Comparison of ENCODE assay signal across 8 cellular contexts in the genomic region with DNA sequence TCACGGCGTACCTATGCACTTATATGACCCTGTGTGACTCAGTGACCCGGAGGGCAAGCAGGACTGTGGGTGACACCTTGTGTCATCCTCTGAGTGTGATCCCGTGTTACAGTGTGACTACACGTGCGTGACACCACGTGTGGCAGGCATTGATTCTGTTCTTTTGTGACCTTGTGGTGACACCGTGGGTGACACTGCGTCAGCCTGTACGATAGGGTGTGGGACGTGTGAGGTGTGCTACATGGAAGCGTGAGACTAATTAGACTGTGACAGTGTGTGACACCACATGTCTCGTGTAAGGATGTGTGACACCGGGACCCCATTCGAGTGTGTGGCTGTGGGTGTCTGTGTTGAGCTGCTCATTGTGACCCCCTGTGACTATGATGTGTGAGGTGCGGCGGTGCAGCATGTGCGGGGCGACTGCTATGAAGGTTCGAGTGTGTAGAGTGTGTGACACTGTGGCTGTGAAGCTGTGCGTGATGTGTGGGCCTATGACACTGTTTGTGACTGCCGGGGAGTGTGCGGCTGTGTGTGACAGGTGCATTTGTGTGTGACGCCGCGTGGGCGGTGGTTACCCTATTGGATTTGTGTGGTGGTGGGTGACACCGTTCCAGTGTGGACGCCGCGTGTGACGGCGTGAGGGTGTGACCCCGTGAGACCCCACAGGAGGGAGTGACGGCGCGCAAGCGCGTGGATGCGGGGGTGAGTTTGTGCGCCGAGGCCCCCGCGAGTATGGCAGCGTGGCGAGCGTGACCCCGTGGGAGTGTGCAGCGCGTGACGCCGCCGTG. TPM values are rescaled to one million over a fixed set of nuclear protein-coding genes. Genes with fewer than 3 reads are reported as not detected.
DNase-seq lines count a peak whose midpoint lies in the region; ATAC-seq and TF ChIP-seq lines count a peak whose summit lies in the region.

TSS of gene SPTBN4 (plus strand) at position 783 of the 788 bp plus-strand sequence. CDS start 5,621 bp downstream, outside the sequence.

- peaks cover 3% of the 10 kb centered on the region for H3K36me3 Mint-ChIP-seq in activated T-cell treated with anti-CD3 and anti-CD28 coated beads, Interleukin-2, amount 50 U/mL, for 24 hours (ENCODE audit: low read depth)
- H3K36me3 Mint-ChIP-seq in osteocyte (ENCODE audit: unreplicated experiment), result no peaks in the 10 kb centered on the region

- H3K27me3 ChIP-seq in tibial nerve, result no peaks in the 10 kb centered on the region

- TF ChIP-seq CTCF in fibroblast of pulmonary artery (IDR thresholded peaks at IDR 0.05; ENCODE audit: low read length, missing control alignments) (no peak), osteocyte (IDR thresholded peaks at IDR 0.05) (no peak), tibial nerve (IDR thresholded peaks at IDR 0.05) (peak in 1 of 5 experiments; percentile 8)

- peak within 1 kb of the TSS; percentile 73 to 98 (median 88) for H3K27ac ChIP-seq in tibial nerve

- no peak for DNase-seq in activated T-cell treated with anti-CD3 and anti-CD28 coated beads, Interleukin-2, amount 50 U/mL, for 24 hours
- no peak for DNase-seq in fibroblast of pulmonary artery (ENCODE audit: low read depth)
- no peak for DNase-seq in osteocyte (ENCODE audit: extremely low spot score, unreplicated experiment)
- peak; percentile 21 to 31 for DNase-seq in tibial nerve (ENCODE audit: low spot score in 2 of 2)
- DNase-seq in retina, result no peak

- H3K27me3 Mint-ChIP-seq in activated T-cell treated with anti-CD3 and anti-CD28 coated beads, Interleukin-2, amount 50 U/mL, for 24 hours, result peaks cover 12% of the 10 kb centered on the region
- peaks cover 7% of the 10 kb centered on the region for H3K27me3 Mint-ChIP-seq in osteocyte (ENCODE audit: unreplicated experiment)

- H3K4me1 Mint-ChIP-seq in activated T-cell treated with anti-CD3 and anti-CD28 coated beads, Interleukin-2, amount 50 U/mL, for 24 hours (ENCODE audit: low read depth), result peaks cover 34% of the 10 kb centered on the region
- H3K4me1 Mint-ChIP-seq in osteocyte (ENCODE audit: unreplicated experiment), result peaks cover 30% of the 10 kb centered on the region

- peak within 1 kb of the TSS; percentile 94 for H3K27ac Mint-ChIP-seq in activated T-cell treated with anti-CD3 and anti-CD28 coated beads, Interleukin-2, amount 50 U/mL, for 24 hours
- H3K27ac Mint-ChIP-seq in osteocyte (ENCODE audit: unreplicated experiment), result peak within 1 kb of the TSS; percentile 2

- TF ChIP-seq POLR2A in tibial nerve (IDR thresholded peaks at IDR 0.05), result no peak

- peak; percentile 22 for ATAC-seq in GM19351 (IDR thresholded peaks at IDR 0.05; ENCODE audit: unreplicated experiment)
- ATAC-seq in HG03558 (IDR thresholded peaks at IDR 0.05; ENCODE audit: extremely low read depth, unreplicated experiment), result peak; percentile 19
- ATAC-seq in GM21367 (IDR thresholded peaks at IDR 0.05; ENCODE audit: unreplicated experiment), result no peak

- H3K36me3 ChIP-seq in tibial nerve, result no peaks in the 10 kb centered on the region

- H3K4me3 ChIP-seq in fibroblast of pulmonary artery (replicated peaks; ENCODE audit: low read depth, low read length) (peak within 1 kb of the TSS; percentile 42), tibial nerve (peak within 1 kb of the TSS; percentile 28 to 85 (median 46))

- 7 to 14% methylated on average over 31 to 48 of the region's 53 CpGs for WGBS in tibial nerve, 2 donors

- peaks cover 0 to 40% (median 26%) of the 10 kb centered on the region in 4 donors for H3K4me1 ChIP-seq in tibial nerve

- TF ChIP-seq EP300 in tibial nerve (IDR thresholded peaks at IDR 0.05), result peak in 1 of 2 donors; percentile 43

- H3K4me3 Mint-ChIP-seq in activated T-cell treated with anti-CD3 and anti-CD28 coated beads, Interleukin-2, amount 50 U/mL, for 24 hours, result peak within 1 kb of the TSS; percentile 78
- H3K4me3 Mint-ChIP-seq in osteocyte (ENCODE audit: unreplicated experiment), result peak within 1 kb of the TSS; percentile 89

- no peaks in the 10 kb centered on the region for H3K9me3 Mint-ChIP-seq in activated T-cell treated with anti-CD3 and anti-CD28 coated beads, Interleukin-2, amount 50 U/mL, for 24 hours
- H3K9me3 Mint-ChIP-seq in osteocyte (ENCODE audit: unreplicated experiment), result no peaks in the 10 kb centered on the region

- H3K9me3 ChIP-seq in tibial nerve, result no peaks in the 10 kb centered on the region

RNA-seq across cellular contexts. Expression of gene SPTBN4, which starts in this region (rescaled TPM):
- 0.48 and 0.63 TPM in 2 replicates for total RNA-seq in osteocyte
- 10 to 100 TPM; 14.9 to 24.0 (median 19.7) TPM for total RNA-seq in tibial nerve

Comparison
In these comparisons a context has a peak if more than half of its experiments do, and no peak if none do; other contexts are left out.
1. DNase-seq: peak in tibial nerve (2 of 2); none in activated T-cell treated with anti-CD3 and anti-CD28 coated beads, Interleukin-2, amount 50 U/mL, for 24 hours (single experiment), fibroblast of pulmonary artery (single experiment), osteocyte (single experiment) and retina (single experiment).